In genomic region chr1:13828454-13829151, GRCh38 we compare ENCODE assay signal across 8 cellular contexts.
DNase-seq lines count a peak whose midpoint lies in the region; ATAC-seq, FAIRE-seq and TF ChIP-seq lines count a peak whose summit lies in the region.

No MANE protein-coding gene starts in this region.

- H3K9me3 Mint-ChIP-seq in nephron = no peaks in the 10 kb centered on the region

- peak overlapping the region in 1 of 2 donors; percentile 44 for H3K9ac ChIP-seq in duodenal mucosa (ENCODE audit: low read depth in 1 of 2, low read length in 2 of 2)

- H3K36me3 Mint-ChIP-seq in nephron (ENCODE audit: low read depth) = peaks cover 20% of the 10 kb centered on the region

- no peak overlapping the region for H3K27ac Mint-ChIP-seq in nephron

- peak; percentile 66 for DNase-seq in GM12892 (ENCODE audit: insufficient read length)
- peak; percentile 18 for DNase-seq in NCI-H748 treated with DMSO at 0.1 percent for 48 hours (lab: John Stamatoyannopoulos, UW)
- DNase-seq in amniotic stem cell (lab: John Stamatoyannopoulos, UW) = no peak
- no peak for DNase-seq in HCEC 1CT

- peaks cover 14% of the 10 kb centered on the region for H3K27me3 Mint-ChIP-seq in nephron (ENCODE audit: low read depth)

- no peak for ATAC-seq in HG03135 (IDR thresholded peaks at IDR 0.05; ENCODE audit: unreplicated experiment)

- H3K4me1 Mint-ChIP-seq in nephron = no peaks in the 10 kb centered on the region

- H3K27ac ChIP-seq in 22Rv1 (no peak overlapping the region), duodenal mucosa (ENCODE audit: low read depth, low read length) (no peak overlapping the region)

- no peak overlapping the region for H3K4me3 Mint-ChIP-seq in nephron

- TF ChIP-seq CTCF in 22Rv1 (IDR thresholded peaks at IDR 0.05) (peak; percentile 73), nephron (IDR thresholded peaks at IDR 0.05; ENCODE audit: unreplicated experiment in 3 of 3) (peak; percentile 45 to 54 (median 54))

- peaks cover 21 to 36% of the 10 kb centered on the region in 2 donors for H3K4me1 ChIP-seq in duodenal mucosa (ENCODE audit: control insufficient read depth in 1 of 2, insufficient read depth in 2 of 2, low read length in 2 of 2)

- no peak for TF ChIP-seq POLR2A in GM12892 (IDR thresholded peaks at IDR 0.05; ENCODE audit: low read depth, low read length)

- H3K4me3 ChIP-seq in duodenal mucosa (ENCODE audit: low read depth in 1 of 2, low read length in 2 of 2) = peak overlapping the region; percentile 48 to 54

- FAIRE-seq in GM12892 (lab: Jason Lieb, UNC) = no peak

- no peaks in the 10 kb centered on the region for H3K36me3 ChIP-seq in duodenal mucosa (ENCODE audit: control insufficient read depth in 1 of 2, insufficient read depth in 2 of 2, low read length in 2 of 2)

- H3K9me3 ChIP-seq in duodenal mucosa (ENCODE audit: control insufficient read depth in 1 of 2, low read length in 2 of 2) = no peaks in the 10 kb centered on the region

- H3K27me3 ChIP-seq in duodenal mucosa (ENCODE audit: control insufficient read depth in 1 of 2, insufficient read depth in 2 of 2, low read length in 2 of 2) = peaks cover 7 to 19% of the 10 kb centered on the region in 2 donors

Comparison
In these comparisons a context has a peak if more than half of its experiments do, and no peak if none do; other contexts are left out.
1. DNase-seq: peak in GM12892 (single experiment) and NCI-H748 treated with DMSO at 0.1 percent for 48 hours (single experiment); none in amniotic stem cell (single experiment) and HCEC 1CT (single experiment).